ENCODE assay signal across 8 cellular contexts in the genomic region with DNA sequence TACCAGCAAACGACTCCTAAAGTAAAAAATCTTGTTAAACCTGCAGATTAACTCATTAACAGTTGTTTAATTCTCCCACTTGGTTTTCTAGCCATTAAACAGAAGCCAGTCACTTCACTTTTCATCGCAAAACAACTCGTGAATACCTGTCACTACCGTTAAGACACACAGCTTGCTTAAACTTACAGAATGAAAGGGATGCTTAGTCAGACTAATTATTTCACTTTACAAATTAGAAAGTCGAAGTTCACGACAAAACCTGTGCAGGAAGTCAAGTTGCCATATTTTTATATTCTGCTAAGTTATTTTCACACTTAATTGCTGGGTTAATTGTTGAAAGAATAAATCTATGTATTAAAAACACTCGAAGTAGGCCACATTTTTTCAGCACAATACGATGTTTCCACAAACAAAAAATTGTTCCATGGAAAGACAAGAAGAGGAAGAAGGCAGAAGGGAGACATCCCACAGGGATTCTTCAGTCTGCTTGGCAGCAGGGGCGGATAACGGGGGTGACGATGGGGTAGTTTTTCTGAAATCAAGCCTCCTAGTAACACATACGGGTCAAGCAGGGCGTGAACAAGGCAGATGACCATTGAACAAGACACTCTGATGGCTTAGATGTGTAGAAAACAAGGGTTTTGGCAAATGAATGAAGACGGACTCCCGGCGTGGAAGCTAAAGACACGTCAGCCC. TPM values are rescaled to one million over a fixed set of nuclear protein-coding genes. Genes with fewer than 3 reads are reported as not detected.
DNase-seq lines count a peak whose midpoint lies in the region; ATAC-seq and TF ChIP-seq lines count a peak whose summit lies in the region.

No MANE protein-coding gene starts in this region.

- H3K4me1 Mint-ChIP-seq in GM23338, result peaks cover 12% of the 10 kb centered on the region
- peaks cover 11% of the 10 kb centered on the region for H3K4me1 Mint-ChIP-seq in endodermal cell
- peaks cover 24% of the 10 kb centered on the region for H3K4me1 Mint-ChIP-seq in nephron progenitor cell

- H3K9ac ChIP-seq in endodermal cell (ENCODE audit: extremely low read depth, low read length, poor library complexity, severe bottlenecking), result peak overlapping the region; percentile 84

- peaks cover 16% of the 10 kb centered on the region for H3K4me1 ChIP-seq in GM23338 (ENCODE audit: insufficient read depth)
- H3K4me1 ChIP-seq in endodermal cell (ENCODE audit: control insufficient read depth, insufficient read depth, low read length), result no peaks in the 10 kb centered on the region

- DNase-seq in GM23338 (ENCODE audit: low spot score), result peak; percentile 31
- peak; percentile 4 for DNase-seq in SK-N-DZ (ENCODE audit: low spot score)
- no peak for DNase-seq in endodermal cell
- no peak for DNase-seq in nephron progenitor cell
- DNase-seq in posterior vena cava (ENCODE audit: low spot score), result no peak

- no peaks in the 10 kb centered on the region for H3K9me3 ChIP-seq in endodermal cell (ENCODE audit: control insufficient read depth, low read length)

- H3K4me3 Mint-ChIP-seq in GM23338 (peak overlapping the region; percentile 94), endodermal cell (peak overlapping the region; percentile 92), nephron progenitor cell (peak overlapping the region; percentile 93)

- H3K4me2 ChIP-seq in GM23338, result peak overlapping the region; percentile 90

- H3K9me2 ChIP-seq in GM23338 (ENCODE audit: insufficient read depth), result no peaks in the 10 kb centered on the region; the same call in 1 of the 2 replicates

- no peak for TF ChIP-seq CTCF in C4-2B (conservative IDR thresholded peaks at IDR 0.05)
- TF ChIP-seq CTCF in GM23338 (conservative IDR thresholded peaks at IDR 0.05; ENCODE audit: low read depth in 2 of 2), result no peak
- TF ChIP-seq CTCF in endodermal cell (conservative IDR thresholded peaks at IDR 0.05), result no peak
- TF ChIP-seq CTCF in nephron progenitor cell (IDR thresholded peaks at IDR 0.05), result no peak

- H3K27ac ChIP-seq in C4-2B (peak overlapping the region; percentile 98), GM23338 (ENCODE audit: low read depth) (peak overlapping the region; percentile 85), endodermal cell (ENCODE audit: low read depth, low read length) (peak overlapping the region; percentile 87)

- H3K36me3 ChIP-seq in GM23338 (ENCODE audit: insufficient read depth) (peaks cover 30% of the 10 kb centered on the region), endodermal cell (ENCODE audit: control insufficient read depth, insufficient read depth, low read length) (peaks cover 40% of the 10 kb centered on the region)

- WGBS in endodermal cell (ENCODE audit: insufficient coverage in 1 of 2, insufficient read length in 1 of 2), 2 experiments, result 2 to 3% methylated on average over 10 to 17 of the region's 17 CpGs

- intact Hi-C loops in posterior vena cava (cut with DNase I), result no loop called here

- peak overlapping the region; percentile 91 for H3K4me3 ChIP-seq in GM23338
- peak overlapping the region; percentile 96 for H3K4me3 ChIP-seq in endodermal cell (ENCODE audit: low read length)

- H2AFZ ChIP-seq in GM23338, result peak overlapping the region; percentile 64

- ATAC-seq in GM23338 (peak; percentile 5), HG03520 (IDR thresholded peaks at IDR 0.05; ENCODE audit: unreplicated experiment) (no peak)
- no peak for ATAC-seq in activated CD4-positive, CD25-positive, alpha-beta regulatory T cell treated with anti-CD3 and anti-CD28 coated beads, Interleukin-2, amount 50 U/mL, for 24 hours

- no peaks in the 10 kb centered on the region for H3F3A ChIP-seq in GM23338 (replicated peaks; ENCODE audit: low read depth)

- peaks cover 14% of the 10 kb centered on the region; the same call in 1 of the 2 replicates for H4K20me1 ChIP-seq in GM23338 (replicated peaks; ENCODE audit: insufficient read depth)

- H3K36me3 Mint-ChIP-seq in GM23338 (ENCODE audit: low read depth) (peaks cover 35% of the 10 kb centered on the region), endodermal cell (ENCODE audit: low read depth) (peaks cover 32% of the 10 kb centered on the region), nephron progenitor cell (ENCODE audit: low read depth) (peaks cover 35% of the 10 kb centered on the region)

- peaks cover 55% of the 10 kb centered on the region for H3K79me2 ChIP-seq in GM23338 (replicated peaks; ENCODE audit: insufficient read depth)

- H3K27me3 Mint-ChIP-seq in GM23338 (ENCODE audit: insufficient read depth, low read depth, poor library complexity), result peaks cover 3% of the 10 kb centered on the region
- H3K27me3 Mint-ChIP-seq in endodermal cell (ENCODE audit: insufficient read depth), result no peaks in the 10 kb centered on the region
- H3K27me3 Mint-ChIP-seq in nephron progenitor cell (ENCODE audit: low read depth, poor library complexity), result no peaks in the 10 kb centered on the region

- H3K27ac Mint-ChIP-seq in GM23338 (peak overlapping the region; percentile 90), endodermal cell (peak overlapping the region; percentile 84), nephron progenitor cell (peak overlapping the region; percentile 97)

- H3K27me3 ChIP-seq in GM23338 (ENCODE audit: insufficient read depth) (no peaks in the 10 kb centered on the region), endodermal cell (ENCODE audit: control insufficient read depth, insufficient read depth, low read length, poor library complexity, severe bottlenecking) (no peaks in the 10 kb centered on the region)

- H3K9me3 Mint-ChIP-seq in GM23338 (no peaks in the 10 kb centered on the region), endodermal cell (peaks cover 4% of the 10 kb centered on the region), nephron progenitor cell (no peaks in the 10 kb centered on the region)

TF ChIP-seq in GM23338, 12 proteins besides CTCF, POLR2A, EP300 and RAD21 (continues in another document):
- no peak for TF ChIP-seq EZH2phosphoT487 (IDR thresholded peaks at IDR 0.05; ENCODE audit: unreplicated experiment)
- TF ChIP-seq, protein P1, sequence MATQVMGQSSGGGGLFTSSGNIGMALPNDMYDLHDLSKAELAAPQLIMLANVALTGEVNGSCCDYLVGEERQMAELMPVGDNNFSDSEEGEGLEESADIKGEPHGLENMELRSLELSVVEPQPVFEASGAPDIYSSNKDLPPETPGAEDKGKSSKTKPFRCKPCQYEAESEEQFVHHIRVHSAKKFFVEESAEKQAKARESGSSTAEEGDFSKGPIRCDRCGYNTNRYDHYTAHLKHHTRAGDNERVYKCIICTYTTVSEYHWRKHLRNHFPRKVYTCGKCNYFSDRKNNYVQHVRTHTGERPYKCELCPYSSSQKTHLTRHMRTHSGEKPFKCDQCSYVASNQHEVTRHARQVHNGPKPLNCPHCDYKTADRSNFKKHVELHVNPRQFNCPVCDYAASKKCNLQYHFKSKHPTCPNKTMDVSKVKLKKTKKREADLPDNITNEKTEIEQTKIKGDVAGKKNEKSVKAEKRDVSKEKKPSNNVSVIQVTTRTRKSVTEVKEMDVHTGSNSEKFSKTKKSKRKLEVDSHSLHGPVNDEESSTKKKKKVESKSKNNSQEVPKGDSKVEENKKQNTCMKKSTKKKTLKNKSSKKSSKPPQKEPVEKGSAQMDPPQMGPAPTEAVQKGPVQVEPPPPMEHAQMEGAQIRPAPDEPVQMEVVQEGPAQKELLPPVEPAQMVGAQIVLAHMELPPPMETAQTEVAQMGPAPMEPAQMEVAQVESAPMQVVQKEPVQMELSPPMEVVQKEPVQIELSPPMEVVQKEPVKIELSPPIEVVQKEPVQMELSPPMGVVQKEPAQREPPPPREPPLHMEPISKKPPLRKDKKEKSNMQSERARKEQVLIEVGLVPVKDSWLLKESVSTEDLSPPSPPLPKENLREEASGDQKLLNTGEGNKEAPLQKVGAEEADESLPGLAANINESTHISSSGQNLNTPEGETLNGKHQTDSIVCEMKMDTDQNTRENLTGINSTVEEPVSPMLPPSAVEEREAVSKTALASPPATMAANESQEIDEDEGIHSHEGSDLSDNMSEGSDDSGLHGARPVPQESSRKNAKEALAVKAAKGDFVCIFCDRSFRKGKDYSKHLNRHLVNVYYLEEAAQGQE (IDR thresholded peaks at IDR 0.05; ENCODE audit: unreplicated experiment), result no peak
- no peak for TF ChIP-seq STAT1 (IDR thresholded peaks at IDR 0.05; ENCODE audit: unreplicated experiment)
- no peak for TF ChIP-seq ZNF114 (CRISPR knock-in tag; IDR thresholded peaks at IDR 0.05)
- no peak for TF ChIP-seq EZH2 (IDR thresholded peaks at IDR 0.05; ENCODE audit: low read depth, unreplicated experiment)
- no peak for TF ChIP-seq ZNF331 (CRISPR knock-in tag; IDR thresholded peaks at IDR 0.05; ENCODE audit: low read depth)

RNA-seq across cellular contexts. Expression of gene SSR1, which starts 0.9 kb away (rescaled TPM):
- 70.2 and 96.8 TPM in 2 replicates for total RNA-seq in GM23338 (2014; rRNA removed; shearing (Covaris generic))
- 59.3 and 65.3 TPM in 2 replicates for polyA plus RNA-seq in GM23338 (2016; fragmentation: Nextera tagmentation; extraction: Ambion mirVana)
- polyA plus RNA-seq in SK-N-DZ (2014; cell fraction: cytosol; rRNA removed), result 31.4 and 38.4 TPM in 2 replicates
- polyA plus RNA-seq in SK-N-DZ (2014; cell fraction: nucleus; rRNA removed), result 13.6 and 17.6 TPM in 2 replicates
- total RNA-seq in endodermal cell, result 100 to 1,000 TPM; 145 to 167 TPM
- 76.6 TPM for polyA plus RNA-seq in endodermal cell (2013, experiment 1 of 2)
- 79.3 TPM for polyA plus RNA-seq in endodermal cell (2013, experiment 2 of 2)
- 100 to 1,000 TPM; 124 to 133 TPM for total RNA-seq in posterior vena cava

Comparison
In these comparisons a context has a peak if more than half of its experiments do, and no peak if none do; other contexts are left out.
1. DNase-seq: peak in GM23338 (single experiment) and SK-N-DZ (single experiment); none in endodermal cell (single experiment), nephron progenitor cell (single experiment) and posterior vena cava (single experiment).
2. Peak in every context shown above with its lines, with median percentiles within 50 percentile points of each other: H3K27ac ChIP-seq, H3K27ac Mint-ChIP-seq and H3K4me3 Mint-ChIP-seq.